In genomic region chr16:19945934-19946333, GRCh38 we compare ENCODE assay signal across 24 cellular contexts.
A peak's percentile ranks its signal among the peaks of the same experiment; 100 is the strongest.
DNase-seq lines count a peak whose midpoint lies in the region; ATAC-seq, FAIRE-seq and TF ChIP-seq lines count a peak whose summit lies in the region.
"Had no signal": no experiment of that assay in that cellular context is flagged by ENCODE, and none has a peak within 500 bp of the region (broad histone marks: within the 10 kb centered on the region; RNA-seq: fewer than 3 reads in every experiment).

No MANE protein-coding gene starts in this region.

- no peak overlapping the region for H2BK120ac ChIP-seq in H1 (replicated peaks; ENCODE audit: low read depth, low read length)

- H4K91ac ChIP-seq in H1 (replicated peaks; ENCODE audit: insufficient read length, low read length) = no peak overlapping the region

- no peaks in the 10 kb centered on the region; a peak in 1 of 8 replicates for H3K36me3 ChIP-seq in H1 (ENCODE audit: control insufficient read depth in 2 of 4, insufficient read depth in 4 of 4, low read length in 3 of 4)
- H3K36me3 ChIP-seq: BLaER1 treated with 17β-estradiol and CSF1 and Interleukin-3, amounts not matched to agents 10 nM and 100 nM had no signal

- TF ChIP-seq EP300 in A549 (IDR thresholded peaks at IDR 0.05) (no peak), H1 (IDR thresholded peaks at IDR 0.05; ENCODE audit: borderline replicate concordance in 1 of 2, low read depth in 2 of 2, low read length in 2 of 2) (no peak)

- no peak overlapping the region for H2BK20ac ChIP-seq in H1 (ENCODE audit: low read length)

- 0 out of 2 replicates have a peak overlapping the region, but pooled peaks have one; percentile 15 for H2AFZ ChIP-seq in H1 (ENCODE audit: low read length)

- H3K23ac ChIP-seq in H1 (ENCODE audit: insufficient read length) = no peak overlapping the region

- H3K4me3 Mint-ChIP-seq in stimulated activated effector memory CD8-positive, alpha-beta T cell treated with anti-CD3 and anti-CD28 coated beads, Interleukin-12 subunit alpha, Interleukin-12 subunit beta, amount 100 ng/mL, for 72 hours = no peak overlapping the region
- H3K4me3 Mint-ChIP-seq: B cell; CD4-positive, alpha-beta T cell; CD8-positive, alpha-beta T cell had no signal

- no peaks in the 10 kb centered on the region for H4K20me1 ChIP-seq in H1 (replicated peaks in 1 of 2; ENCODE audit: control insufficient read depth in 1 of 2, insufficient read depth in 2 of 2, low read length in 2 of 2)
- H4K20me1 ChIP-seq: BLaER1 treated with 17β-estradiol and CSF1 and Interleukin-3, amounts not matched to agents 10 nM and 100 nM had no signal

- H3K4me1 ChIP-seq in A549 (no peaks in the 10 kb centered on the region), H1 (replicated peaks in 1 of 4; ENCODE audit: control insufficient read depth in 3 of 4, insufficient read depth in 4 of 4, low read length in 3 of 4) (peaks cover 2 to 10% (median 7%) of the 10 kb centered on the region in 4 experiments; a peak in 6 of 7 replicates)
- H3K4me1 ChIP-seq: BLaER1 treated with 17β-estradiol and CSF1 and Interleukin-3, amounts not matched to agents 10 nM and 100 nM; Caco-2 had no signal

- H2BK12ac ChIP-seq in H1 (ENCODE audit: low read depth, low read length) = no peak overlapping the region

- no peak overlapping the region for H3K27ac Mint-ChIP-seq in stimulated activated effector memory CD8-positive, alpha-beta T cell treated with anti-CD3 and anti-CD28 coated beads, Interleukin-12 subunit alpha, Interleukin-12 subunit beta, amount 100 ng/mL, for 72 hours
- H3K27ac Mint-ChIP-seq: B cell; CD4-positive, alpha-beta T cell; CD8-positive, alpha-beta T cell had no signal

- H3K79me1 ChIP-seq in H1 (ENCODE audit: low read depth, low read length) = no peaks in the 10 kb centered on the region

- no peaks in the 10 kb centered on the region for H3K79me2 ChIP-seq in H1 (ENCODE audit: control insufficient read depth in 1 of 2, insufficient read depth in 2 of 2, low read length in 2 of 2)

- TF ChIP-seq RAD21 in A549 (conservative IDR thresholded peaks at IDR 0.05 in 1 of 2, IDR thresholded peaks at IDR 0.05 in 1 of 2) (no peak), H1 (IDR thresholded peaks at IDR 0.05 in 1 of 2, conservative IDR thresholded peaks at IDR 0.05 in 1 of 2; ENCODE audit: low read depth in 2 of 2, low read length in 2 of 2) (no peak)

- WGBS in A549 (ENCODE audit: missing lambda C conversion rate) = 0% methylated on average over 1 of the region's 1 CpG
- WGBS in H1 (ENCODE audit: extremely low coverage in 1 of 2, insufficient coverage in 1 of 2, insufficient read length in 1 of 2, insufficient replicate concordance in 2 of 2, low coverage in 1 of 2, low lambda C conversion rate in 2 of 2, missing lambda C conversion rate in 1 of 2), 2 experiments = 100% methylated on average over 1 of the region's 1 CpG; no CpG with 5 or more reads in 1 of the 2 experiments

- no peaks in the 10 kb centered on the region for H3K36me3 Mint-ChIP-seq in stimulated activated effector memory CD8-positive, alpha-beta T cell treated with anti-CD3 and anti-CD28 coated beads, Interleukin-12 subunit alpha, Interleukin-12 subunit beta, amount 100 ng/mL, for 72 hours
- H3K36me3 Mint-ChIP-seq: CD8-positive, alpha-beta T cell had no signal

- no peak overlapping the region; a peak in 1 of 7 replicates for H3K9ac ChIP-seq in H1 (replicated peaks in 1 of 4; ENCODE audit: extremely low read depth in 1 of 4, low read depth in 3 of 4, low read length in 3 of 4)
- H3K9ac ChIP-seq: BLaER1 treated with 17β-estradiol and CSF1 and Interleukin-3, amounts not matched to agents 10 nM and 100 nM had no signal

- DNase-seq in A549 (ENCODE audit: low read depth in 1 of 2, low spot score in 1 of 2) = no peak
- DNase-seq in H1 (ENCODE audit: low read depth in 1 of 2, low spot score in 2 of 2) = no peak
- no peak for DNase-seq in stimulated activated effector memory CD8-positive, alpha-beta T cell treated with anti-CD3 and anti-CD28 coated beads, Interleukin-12 subunit alpha, Interleukin-12 subunit beta, amount 100 ng/mL, for 72 hours (ENCODE audit: low spot score in 2 of 2)
- DNase-seq in DMS53 (lab: John Stamatoyannopoulos, UW) = no peak
- DNase-seq: 8988T; AML-193; Caco-2; Calu3; CD4-positive, alpha-beta T cell; CD8-positive, alpha-beta T cell; DMS79; DND-41; EL; GDM1 had no signal

- POLR2A ChIA-PET in A549 (lab: Yijun Ruan, JAX) (no interaction called here), H1 (lab: Charles Lee; ENCODE audit: partially characterized antibody) (no interaction called here)

- H2AK5ac ChIP-seq in H1 (ENCODE audit: low read depth, low read length) = no peak overlapping the region

- H3K9me3 ChIP-seq in A549 = no peaks in the 10 kb centered on the region
- no peaks in the 10 kb centered on the region for H3K9me3 ChIP-seq in H1 (ENCODE audit: insufficient read depth in 2 of 2, low read depth in 1 of 2, low read length in 1 of 2)
- H3K9me3 ChIP-seq: BLaER1 treated with 17β-estradiol and CSF1 and Interleukin-3, amounts not matched to agents 10 nM and 100 nM; Caco-2 had no signal

- H3K4me3 ChIP-seq in A549 = no peak overlapping the region
- H3K4me3 ChIP-seq in H1 (ENCODE audit: extremely low read depth in 1 of 4, insufficient read depth in 2 of 4, low read depth in 3 of 4, low read length in 4 of 4) = no peak overlapping the region
- H3K4me3 ChIP-seq: BLaER1 treated with 17β-estradiol and CSF1 and Interleukin-3, amounts not matched to agents 10 nM and 100 nM; GM12878 had no signal

- H3K14ac ChIP-seq in H1 (ENCODE audit: insufficient read length) = no peak overlapping the region

- no peaks in the 10 kb centered on the region for H3K9me3 Mint-ChIP-seq in stimulated activated effector memory CD8-positive, alpha-beta T cell treated with anti-CD3 and anti-CD28 coated beads, Interleukin-12 subunit alpha, Interleukin-12 subunit beta, amount 100 ng/mL, for 72 hours
- H3K9me3 Mint-ChIP-seq: CD4-positive, alpha-beta T cell; CD8-positive, alpha-beta T cell had no signal

- peaks cover 0 to 2% (median 0%) of the 10 kb centered on the region in 4 experiments; a peak in 1 of 7 replicates for H3K27me3 ChIP-seq in H1 (replicated peaks in 1 of 4; ENCODE audit: control insufficient read depth in 3 of 4, extremely low read depth in 1 of 4, insufficient read depth in 3 of 4, low read length in 3 of 4)
- H3K27me3 ChIP-seq: BLaER1 treated with 17β-estradiol and CSF1 and Interleukin-3, amounts not matched to agents 10 nM and 100 nM had no signal

- H3K23me2 ChIP-seq in H1 (ENCODE audit: low read depth, low read length) = no peaks in the 10 kb centered on the region; the same call in 1 of the 2 replicates

- TF ChIP-seq POLR2A in A549 (IDR thresholded peaks at IDR 0.05; ENCODE audit: low read length) = no peak
- no peak for TF ChIP-seq POLR2A in H1 (IDR thresholded peaks at IDR 0.05; ENCODE audit: control extremely low read depth in 1 of 2, low read depth in 2 of 2, low read length in 2 of 2)

- no peak overlapping the region for H3K56ac ChIP-seq in H1 (replicated peaks; ENCODE audit: insufficient read length, low read depth, low read length)

- H2BK5ac ChIP-seq in H1 (ENCODE audit: low read depth, low read length) = no peak overlapping the region

- H3K18ac ChIP-seq in H1 (ENCODE audit: extremely low read depth, low read length) = no peak overlapping the region

- CTCF ChIA-PET in A549 (lab: Yijun Ruan, JAX) (interaction anchor here (0.7 to 3.6 kb wide), 3 partner anchors 10 to 274 kb away, joined by 3 to 19 read pairs (median 3); no protein-coding TSS in a partner anchor), H1 (lab: Charles Lee; ENCODE audit: partially characterized antibody) (interaction anchor here (0.7 to 1.6 kb wide), 5 partner anchors 8 to 362 kb away, joined by 3 to 5 read pairs (median 4); no protein-coding TSS in a partner anchor)

- no peak overlapping the region for H4K8ac ChIP-seq in H1 (ENCODE audit: extremely low read depth, insufficient read depth, low read length)

- TF ChIP-seq CTCF in A549 (IDR thresholded peaks at IDR 0.05) = no peak
- no peak for TF ChIP-seq CTCF in H1 (IDR thresholded peaks at IDR 0.05; ENCODE audit: control extremely low read depth in 1 of 3, insufficient read depth in 1 of 3, low read depth in 1 of 3, low read length in 3 of 3)

- no peak overlapping the region for H4K5ac ChIP-seq in H1 (ENCODE audit: insufficient read length, low read depth, low read length)

- ATAC-seq in A549 = no peak
- ATAC-seq in stimulated activated effector memory CD8-positive, alpha-beta T cell treated with anti-CD3 and anti-CD28 coated beads, Interleukin-12 subunit alpha, Interleukin-12 subunit beta, amount 100 ng/mL, for 72 hours = peak; percentile 16
- no peak for ATAC-seq in GM19035 (IDR thresholded peaks at IDR 0.05; ENCODE audit: unreplicated experiment)
- ATAC-seq: CD8-positive, alpha-beta T cell; GM12878 had no signal

- H3K4me2 ChIP-seq in A549 = no peak overlapping the region
- no peak overlapping the region for H3K4me2 ChIP-seq in H1 (ENCODE audit: insufficient read depth in 1 of 2, low read depth in 2 of 2, low read length in 2 of 2)
- H3K4me2 ChIP-seq: BLaER1 treated with 17β-estradiol and CSF1 and Interleukin-3, amounts not matched to agents 10 nM and 100 nM had no signal

- no peaks in the 10 kb centered on the region for H3K4me1 Mint-ChIP-seq in stimulated activated effector memory CD8-positive, alpha-beta T cell treated with anti-CD3 and anti-CD28 coated beads, Interleukin-12 subunit alpha, Interleukin-12 subunit beta, amount 100 ng/mL, for 72 hours
- H3K4me1 Mint-ChIP-seq: B cell had no signal

- FAIRE-seq in A549 (lab: Jason Lieb, UNC) = no peak
- no peak for FAIRE-seq in H1 (lab: Jason Lieb, UNC)
- FAIRE-seq: A204.1, D721Med, GM12878, GM12892, GM18507, GM19239 had no signal

- H3K27ac ChIP-seq in A549 = no peak overlapping the region
- no peak overlapping the region for H3K27ac ChIP-seq in H1 (ENCODE audit: low read depth, low read length)
- H3K27ac ChIP-seq: BLaER1 treated with 17β-estradiol and CSF1 and Interleukin-3, amounts not matched to agents 10 nM and 100 nM; C4-2B had no signal

- no peak overlapping the region for H3K4ac ChIP-seq in H1 (replicated peaks; ENCODE audit: insufficient read length, low read depth, low read length)

- no peak overlapping the region for H2BK15ac ChIP-seq in H1 (ENCODE audit: low read length)

TF ChIP-seq in H1, 55 proteins besides CTCF, POLR2A, EP300 and RAD21:
- no peak for TF ChIP-seq HDAC2 (IDR thresholded peaks at IDR 0.05; ENCODE audit: borderline replicate concordance in 1 of 2, low read depth in 2 of 2, low read length in 2 of 2)
- TF ChIP-seq SIX5 (IDR thresholded peaks at IDR 0.05; ENCODE audit: low read depth, low read length) = no peak
- TF ChIP-seq TAF1 (IDR thresholded peaks at IDR 0.05; ENCODE audit: low read depth, low read length) = no peak

Comparison
In these comparisons a context has a peak if more than half of its experiments do, and no peak if none do; other contexts are left out.
1. Of the 18 proteins assayed by ChIP-seq in both H1 and A549: peak only in H1: none; only in A549: MAFK; in both: none; in neither: 17.